ENCODE assay signal across 1 cellular context in the genomic region with DNA sequence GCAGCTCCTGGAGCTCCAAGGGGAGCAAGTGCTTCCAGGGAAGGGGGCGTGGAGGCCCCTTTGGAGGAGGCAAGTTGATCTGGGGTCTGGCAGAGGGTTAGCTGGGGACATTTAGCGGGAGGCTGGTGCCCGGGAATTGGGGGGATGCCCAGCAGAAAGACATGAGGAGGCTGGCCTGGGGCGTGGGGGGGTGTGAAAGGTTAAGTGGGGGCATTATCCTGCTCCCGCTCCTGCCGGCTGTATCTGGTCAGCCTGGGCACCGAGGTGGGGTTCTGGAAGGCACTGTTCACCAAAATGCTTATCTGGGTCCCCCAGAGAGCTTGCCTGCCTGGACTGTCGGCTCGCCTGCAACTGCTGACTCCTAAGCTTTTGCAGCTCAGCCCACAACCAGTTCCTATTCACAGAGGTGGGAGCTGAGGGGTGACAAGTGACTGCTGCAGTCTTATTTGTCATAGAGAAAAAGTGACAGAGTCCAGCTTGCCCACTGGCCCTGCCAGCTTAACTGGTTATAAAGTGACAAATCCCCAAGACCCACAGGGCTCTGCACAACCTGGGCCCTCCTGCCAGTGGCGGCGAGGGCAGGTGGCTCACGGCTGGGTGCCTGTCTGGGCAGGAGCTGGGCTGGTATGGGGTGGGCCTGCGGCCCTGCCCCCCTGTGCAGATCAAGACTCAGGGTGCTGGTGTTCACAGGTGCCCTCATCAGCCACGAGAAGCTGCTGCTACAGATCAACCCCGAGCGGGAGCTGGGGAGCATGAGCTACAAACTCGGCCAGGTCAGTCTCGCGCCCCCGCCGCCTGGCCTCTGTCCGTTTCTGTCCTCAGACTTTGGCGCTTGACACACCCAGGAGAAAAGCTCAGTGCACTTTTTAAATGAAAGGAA.
TF ChIP-seq lines count a peak whose summit lies in the region.

No MANE protein-coding gene starts in this region.

TF ChIP-seq in HepG2, 621 proteins besides CTCF, POLR2A, EP300 and RAD21 (continued from another document):
- TF ChIP-seq, protein P1, sequence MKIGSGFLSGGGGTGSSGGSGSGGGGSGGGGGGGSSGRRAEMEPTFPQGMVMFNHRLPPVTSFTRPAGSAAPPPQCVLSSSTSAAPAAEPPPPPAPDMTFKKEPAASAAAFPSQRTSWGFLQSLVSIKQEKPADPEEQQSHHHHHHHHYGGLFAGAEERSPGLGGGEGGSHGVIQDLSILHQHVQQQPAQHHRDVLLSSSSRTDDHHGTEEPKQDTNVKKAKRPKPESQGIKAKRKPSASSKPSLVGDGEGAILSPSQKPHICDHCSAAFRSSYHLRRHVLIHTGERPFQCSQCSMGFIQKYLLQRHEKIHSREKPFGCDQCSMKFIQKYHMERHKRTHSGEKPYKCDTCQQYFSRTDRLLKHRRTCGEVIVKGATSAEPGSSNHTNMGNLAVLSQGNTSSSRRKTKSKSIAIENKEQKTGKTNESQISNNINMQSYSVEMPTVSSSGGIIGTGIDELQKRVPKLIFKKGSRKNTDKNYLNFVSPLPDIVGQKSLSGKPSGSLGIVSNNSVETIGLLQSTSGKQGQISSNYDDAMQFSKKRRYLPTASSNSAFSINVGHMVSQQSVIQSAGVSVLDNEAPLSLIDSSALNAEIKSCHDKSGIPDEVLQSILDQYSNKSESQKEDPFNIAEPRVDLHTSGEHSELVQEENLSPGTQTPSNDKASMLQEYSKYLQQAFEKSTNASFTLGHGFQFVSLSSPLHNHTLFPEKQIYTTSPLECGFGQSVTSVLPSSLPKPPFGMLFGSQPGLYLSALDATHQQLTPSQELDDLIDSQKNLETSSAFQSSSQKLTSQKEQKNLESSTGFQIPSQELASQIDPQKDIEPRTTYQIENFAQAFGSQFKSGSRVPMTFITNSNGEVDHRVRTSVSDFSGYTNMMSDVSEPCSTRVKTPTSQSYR (CRISPR knock-in tag; IDR thresholded peaks at IDR 0.05; ENCODE audit: borderline replicate concordance), result no peak
- no peak for TF ChIP-seq MATR3 (CRISPR knock-in tag; IDR thresholded peaks at IDR 0.05)
- no peak for TF ChIP-seq HDAC1 (CRISPR knock-in tag; IDR thresholded peaks at IDR 0.05)
- no peak for TF ChIP-seq NFE2L1 (CRISPR knock-in tag; IDR thresholded peaks at IDR 0.05; ENCODE audit: borderline replicate concordance)
- no peak for TF ChIP-seq NFE2 (CRISPR knock-in tag; IDR thresholded peaks at IDR 0.05)
- no peak for TF ChIP-seq MTA3 (CRISPR knock-in tag; IDR thresholded peaks at IDR 0.05)
- TF ChIP-seq, protein P2, sequence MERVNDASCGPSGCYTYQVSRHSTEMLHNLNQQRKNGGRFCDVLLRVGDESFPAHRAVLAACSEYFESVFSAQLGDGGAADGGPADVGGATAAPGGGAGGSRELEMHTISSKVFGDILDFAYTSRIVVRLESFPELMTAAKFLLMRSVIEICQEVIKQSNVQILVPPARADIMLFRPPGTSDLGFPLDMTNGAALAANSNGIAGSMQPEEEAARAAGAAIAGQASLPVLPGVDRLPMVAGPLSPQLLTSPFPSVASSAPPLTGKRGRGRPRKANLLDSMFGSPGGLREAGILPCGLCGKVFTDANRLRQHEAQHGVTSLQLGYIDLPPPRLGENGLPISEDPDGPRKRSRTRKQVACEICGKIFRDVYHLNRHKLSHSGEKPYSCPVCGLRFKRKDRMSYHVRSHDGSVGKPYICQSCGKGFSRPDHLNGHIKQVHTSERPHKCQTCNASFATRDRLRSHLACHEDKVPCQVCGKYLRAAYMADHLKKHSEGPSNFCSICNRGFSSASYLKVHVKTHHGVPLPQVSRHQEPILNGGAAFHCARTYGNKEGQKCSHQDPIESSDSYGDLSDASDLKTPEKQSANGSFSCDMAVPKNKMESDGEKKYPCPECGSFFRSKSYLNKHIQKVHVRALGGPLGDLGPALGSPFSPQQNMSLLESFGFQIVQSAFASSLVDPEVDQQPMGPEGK (CRISPR knock-in tag; IDR thresholded peaks at IDR 0.05), result no peak
- TF ChIP-seq ZFP36L2 (CRISPR knock-in tag; IDR thresholded peaks at IDR 0.05), result no peak
